9 cellular contexts compared by ENCODE assay signal in the genomic region with DNA sequence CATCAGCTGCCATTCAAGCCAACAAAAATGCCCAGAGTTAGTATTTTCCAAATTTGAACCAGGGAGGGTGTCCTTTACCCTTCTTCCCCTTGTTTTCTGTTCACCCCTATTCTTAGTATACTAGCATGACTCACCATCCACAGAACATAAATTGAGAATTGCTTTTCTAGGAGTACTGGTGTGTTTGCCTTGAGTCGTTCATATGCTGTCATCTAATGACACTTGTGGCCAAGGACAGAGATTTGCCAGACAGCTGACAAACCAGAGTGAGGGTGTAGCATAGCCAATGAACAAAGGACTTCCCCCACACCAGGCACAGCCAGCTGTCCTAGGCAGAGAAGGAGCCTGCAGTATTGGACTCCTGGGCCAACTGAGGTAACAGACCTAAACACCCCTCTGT.
DNase-seq lines count a peak whose midpoint lies in the region; ATAC-seq and TF ChIP-seq lines count a peak whose summit lies in the region.
"Had no signal": no experiment of that assay in that cellular context is flagged by ENCODE, and none has a peak within 500 bp of the region (broad histone marks: within the 10 kb centered on the region; RNA-seq: fewer than 3 reads in every experiment).

No MANE protein-coding gene starts in this region.

- H3K27ac ChIP-seq in esophagus muscularis mucosa (replicated peaks in 1 of 4), result peak overlapping the region; percentile 65 to 80 (median 74)
- H3K27ac ChIP-seq: SK-N-MC had no signal

- peak overlapping the region; percentile 83 for H3K27ac Mint-ChIP-seq in osteocyte (ENCODE audit: unreplicated experiment)

- ATAC-seq in HG03521 (IDR thresholded peaks at IDR 0.05; ENCODE audit: unreplicated experiment), result no peak
- no peak for ATAC-seq in HG02938 (IDR thresholded peaks at IDR 0.05; ENCODE audit: unreplicated experiment)

- DNase-seq in Daoy (ENCODE audit: low read depth), result peak; percentile 46
- peak; percentile 3 for DNase-seq in NCI-H1092 (lab: John Stamatoyannopoulos, UW)
- no peak for DNase-seq in esophagus muscularis mucosa (ENCODE audit: extremely low spot score)
- no peak for DNase-seq in osteocyte (ENCODE audit: extremely low spot score, unreplicated experiment)
- no peak for DNase-seq in BE2C
- no peak for DNase-seq in midbrain (lab: John Stamatoyannopoulos, UW)

- peaks cover 22% of the 10 kb centered on the region for H3K4me1 Mint-ChIP-seq in osteocyte (ENCODE audit: unreplicated experiment)

- no peaks in the 10 kb centered on the region for H3K36me3 Mint-ChIP-seq in osteocyte (ENCODE audit: unreplicated experiment)

- H3K9me3 ChIP-seq in esophagus muscularis mucosa, result no peaks in the 10 kb centered on the region
- no peaks in the 10 kb centered on the region for H3K9me3 ChIP-seq in BE2C

- intact Hi-C loops in esophagus muscularis mucosa (cut with DNase I), result no loop called here

- H3K4me1 ChIP-seq in esophagus muscularis mucosa, result peaks cover 44 to 55% (median 47%) of the 10 kb centered on the region in 4 donors
- H3K4me1 ChIP-seq in BE2C, result no peaks in the 10 kb centered on the region

- no peak overlapping the region for H3K4me3 ChIP-seq in esophagus muscularis mucosa
- no peak overlapping the region for H3K4me3 ChIP-seq in BE2C (ENCODE audit: low read depth, low read length)
- H3K4me3 ChIP-seq: SK-N-MC had no signal

- no peaks in the 10 kb centered on the region for H3K9me3 Mint-ChIP-seq in osteocyte (ENCODE audit: unreplicated experiment)

- peaks cover 13% of the 10 kb centered on the region for H3K27me3 Mint-ChIP-seq in osteocyte (ENCODE audit: unreplicated experiment)

- no peak for TF ChIP-seq EP300 in esophagus muscularis mucosa (IDR thresholded peaks at IDR 0.05)

- no peak for TF ChIP-seq POLR2A in esophagus muscularis mucosa (IDR thresholded peaks at IDR 0.05; ENCODE audit: low read depth)

- H3K4me3 Mint-ChIP-seq in osteocyte (ENCODE audit: unreplicated experiment), result no peak overlapping the region

- H3K27me3 ChIP-seq in esophagus muscularis mucosa (no peaks in the 10 kb centered on the region), BE2C (no peaks in the 10 kb centered on the region)

- H3K36me3 ChIP-seq in esophagus muscularis mucosa, result no peaks in the 10 kb centered on the region
- no peaks in the 10 kb centered on the region for H3K36me3 ChIP-seq in BE2C

- TF ChIP-seq CTCF in esophagus muscularis mucosa (IDR thresholded peaks at IDR 0.05), result no peak
- TF ChIP-seq CTCF in osteocyte (IDR thresholded peaks at IDR 0.05), result no peak
- TF ChIP-seq CTCF in BE2C (IDR thresholded peaks at IDR 0.05; ENCODE audit: low read depth, low read length), result no peak

- WGBS in esophagus muscularis mucosa, result 21% methylated on average over 1 of the region's 1 CpG

Comparison
In these comparisons a context has a peak if more than half of its experiments do, and no peak if none do; other contexts are left out.
1. DNase-seq: peak in Daoy (single experiment) and NCI-H1092 (single experiment); none in esophagus muscularis mucosa (single experiment), osteocyte (single experiment), BE2C (single experiment) and midbrain (single experiment).